Comparison of ENCODE assay signal across 30 cellular contexts in genomic region chr3:46408853-46409252, GRCh38. TPM values are rescaled to one million over a fixed set of nuclear protein-coding genes. Genes with fewer than 3 reads are reported as not detected.
DNase-seq lines count a peak whose midpoint lies in the region; ATAC-seq and TF ChIP-seq lines count a peak whose summit lies in the region.
"Had no signal": no experiment of that assay in that cellular context is flagged by ENCODE, and none has a peak within 500 bp of the region (broad histone marks: within the 10 kb centered on the region; RNA-seq: fewer than 3 reads in every experiment).

No MANE protein-coding gene starts in this region.

- H3K4me3 Mint-ChIP-seq in activated CD8-positive, alpha-beta T cell treated with anti-CD3 and anti-CD28 coated beads, Interleukin-2, amount 10 ng/mL, durations not matched to agents 7 days and 5 days, result peak overlapping the region; percentile 87
- H3K4me3 Mint-ChIP-seq in activated CD8-positive, alpha-beta T cell treated with anti-CD3 and anti-CD28 coated beads for 36 hours, result no peak overlapping the region

- H2AFZ ChIP-seq in PC-3 (ENCODE audit: low read length), result no peak overlapping the region

- no peak for DNase-seq in activated CD8-positive, alpha-beta T cell treated with anti-CD3 and anti-CD28 coated beads, Interleukin-2, amount 10 ng/mL, durations not matched to agents 7 days and 5 days
- DNase-seq in activated CD8-positive, alpha-beta T cell treated with anti-CD3 and anti-CD28 coated beads for 36 hours, result no peak
- DNase-seq in PC-3 (no peak), islet precursor cell (peak; percentile 33), aorta (no peak), ascending aorta (ENCODE audit: low spot score in 2 of 2) (no peak)
- DNase-seq: activated CD4-positive, alpha-beta memory T cell treated with anti-CD3 and anti-CD28 coated beads, Interleukin-2, amount 10 ng/mL, durations not matched to agents 7 days and 5 days; amygdala; CD8-positive, alpha-beta T cell; hippocampal formation; left colon; mesendoderm; MM.1S; NCI-H2081 treated with DMSO at 0.1 percent for 48 hours; NCI-H226; NCI-H69; SJCRH30; stomach; T-cell; tibial artery had no signal

- no peaks in the 10 kb centered on the region for H3K27me3 ChIP-seq in PC-3 (ENCODE audit: low read length)
- no peaks in the 10 kb centered on the region for H3K27me3 ChIP-seq in skeletal muscle satellite cell (ENCODE audit: control insufficient read depth, insufficient read depth, low read length)
- H3K27me3 ChIP-seq in aorta (ENCODE audit: control insufficient read depth in 1 of 2, insufficient read depth in 2 of 2, low read length in 1 of 2), result no peaks in the 10 kb centered on the region
- no peaks in the 10 kb centered on the region for H3K27me3 ChIP-seq in ascending aorta
- H3K27me3 ChIP-seq: cardiac muscle cell, SJCRH30, stomach had no signal

- H3K79me2 ChIP-seq in PC-3 (ENCODE audit: low read length), result no peaks in the 10 kb centered on the region

- CTCF ChIA-PET in activated CD8-positive, alpha-beta T cell treated with anti-CD3 and anti-CD28 coated beads, Interleukin-2, amount 10 ng/mL, durations not matched to agents 7 days and 5 days (lab: Charles Lee), result interaction anchor here (0.7 to 2.8 kb wide), 11 partner anchors 9 to 150 kb away, joined by 3 to 17 read pairs (median 4); partner anchors contain the start of gene CCR5
- CTCF ChIA-PET in activated CD8-positive, alpha-beta T cell treated with anti-CD3 and anti-CD28 coated beads for 36 hours (lab: Charles Lee), result interaction anchor here (1.2 to 1.9 kb wide), 4 partner anchors 80 to 149 kb away, joined by 3 to 6 read pairs (median 4); no protein-coding TSS in a partner anchor
- CTCF ChIA-PET in PC-3 (lab: Charles Lee), result no interaction called here

- H3K9ac ChIP-seq in PC-3 (ENCODE audit: low read length) (no peak overlapping the region), skeletal muscle satellite cell (ENCODE audit: low read depth, low read length) (no peak overlapping the region)

- POLR2A ChIA-PET in activated CD8-positive, alpha-beta T cell treated with anti-CD3 and anti-CD28 coated beads, Interleukin-2, amount 10 ng/mL, durations not matched to agents 7 days and 5 days (lab: Charles Lee), result interaction anchor here (1.6 kb wide), 1 partner anchor 25 kb away, joined by 6 read pairs; no protein-coding TSS in a partner anchor
- POLR2A ChIA-PET in activated CD8-positive, alpha-beta T cell treated with anti-CD3 and anti-CD28 coated beads for 36 hours (lab: Charles Lee), result no interaction called here
- POLR2A ChIA-PET in PC-3 (lab: Charles Lee; ENCODE audit: unreplicated experiment), result interaction anchor here (0.6 kb wide), 1 partner anchor 130 kb away, joined by 3 read pairs; no protein-coding TSS in a partner anchor

- no peaks in the 10 kb centered on the region for H3K9me2 ChIP-seq in PC-3 (replicated peaks; ENCODE audit: low read length)

- 96 to 97% methylated on average over 7 of the region's 7 CpGs for WGBS in aorta, 2 donors

- H3K36me3 ChIP-seq in PC-3 (ENCODE audit: low read depth, low read length) (no peaks in the 10 kb centered on the region), skeletal muscle satellite cell (ENCODE audit: insufficient read depth, low read length) (no peaks in the 10 kb centered on the region), aorta (ENCODE audit: control insufficient read depth in 1 of 2, insufficient read depth in 2 of 2, low read length in 1 of 2) (no peaks in the 10 kb centered on the region), ascending aorta (no peaks in the 10 kb centered on the region)
- H3K36me3 ChIP-seq: cardiac muscle cell, HAP-1, SJCRH30, tibial artery had no signal

- no peaks in the 10 kb centered on the region for H3K9me3 Mint-ChIP-seq in activated CD8-positive, alpha-beta T cell treated with anti-CD3 and anti-CD28 coated beads, Interleukin-2, amount 10 ng/mL, durations not matched to agents 7 days and 5 days (ENCODE audit: insufficient read depth)
- H3K9me3 Mint-ChIP-seq in activated CD8-positive, alpha-beta T cell treated with anti-CD3 and anti-CD28 coated beads for 36 hours, result no peaks in the 10 kb centered on the region
- H3K9me3 Mint-ChIP-seq: activated CD4-positive, alpha-beta memory T cell treated with anti-CD3 and anti-CD28 coated beads, Interleukin-2, amount 10 ng/mL, durations not matched to agents 7 days and 5 days; CD8-positive, alpha-beta T cell; IgD-negative memory B cell; T-cell had no signal

- no peaks in the 10 kb centered on the region for H3F3A ChIP-seq in PC-3 (ENCODE audit: low read length, unreplicated experiment)

- peaks cover 48% of the 10 kb centered on the region for H3K4me1 Mint-ChIP-seq in activated CD8-positive, alpha-beta T cell treated with anti-CD3 and anti-CD28 coated beads, Interleukin-2, amount 10 ng/mL, durations not matched to agents 7 days and 5 days (ENCODE audit: low read depth)
- peaks cover 36% of the 10 kb centered on the region for H3K4me1 Mint-ChIP-seq in activated CD8-positive, alpha-beta T cell treated with anti-CD3 and anti-CD28 coated beads for 36 hours (ENCODE audit: low read depth)

- H3K36me3 Mint-ChIP-seq in activated CD8-positive, alpha-beta T cell treated with anti-CD3 and anti-CD28 coated beads, Interleukin-2, amount 10 ng/mL, durations not matched to agents 7 days and 5 days (ENCODE audit: low read depth), result peaks cover 27% of the 10 kb centered on the region
- no peaks in the 10 kb centered on the region for H3K36me3 Mint-ChIP-seq in activated CD8-positive, alpha-beta T cell treated with anti-CD3 and anti-CD28 coated beads for 36 hours (ENCODE audit: low read depth)
- H3K36me3 Mint-ChIP-seq: T-cell had no signal

- H3K27me3 Mint-ChIP-seq in activated CD8-positive, alpha-beta T cell treated with anti-CD3 and anti-CD28 coated beads, Interleukin-2, amount 10 ng/mL, durations not matched to agents 7 days and 5 days (ENCODE audit: low read depth), result peaks cover 2% of the 10 kb centered on the region
- no peaks in the 10 kb centered on the region for H3K27me3 Mint-ChIP-seq in activated CD8-positive, alpha-beta T cell treated with anti-CD3 and anti-CD28 coated beads for 36 hours
- H3K27me3 Mint-ChIP-seq: T-cell had no signal

- no peaks in the 10 kb centered on the region for H4K20me1 ChIP-seq in PC-3 (ENCODE audit: low read length)

- H3K9me3 ChIP-seq in PC-3 (ENCODE audit: low read length) (no peaks in the 10 kb centered on the region), skeletal muscle satellite cell (replicated peaks; ENCODE audit: low read length) (no peaks in the 10 kb centered on the region), aorta (ENCODE audit: control insufficient read depth, low read length) (no peaks in the 10 kb centered on the region), ascending aorta (no peaks in the 10 kb centered on the region)
- H3K9me3 ChIP-seq: HAP-1, SJCRH30, stomach, tibial artery had no signal

- H3K27ac ChIP-seq in PC-3 (ENCODE audit: low read length) (no peak overlapping the region), aorta (ENCODE audit: low read depth in 1 of 2, low read length in 2 of 2) (no peak overlapping the region), ascending aorta (no peak overlapping the region)
- H3K27ac ChIP-seq: cardiac muscle cell, SJCRH30, tibial artery had no signal

- H3K4me2 ChIP-seq in PC-3 (ENCODE audit: low read length) (peak overlapping the region; percentile 86), skeletal muscle satellite cell (ENCODE audit: low read length) (peak overlapping the region; percentile 75)

- H3K4me1 ChIP-seq in PC-3 (ENCODE audit: insufficient read depth, low read length) (peaks cover 48% of the 10 kb centered on the region), skeletal muscle satellite cell (ENCODE audit: control insufficient read depth, insufficient read depth, low read length) (peaks cover 35% of the 10 kb centered on the region), aorta (ENCODE audit: control insufficient read depth in 1 of 2, insufficient read depth in 2 of 2, low read length in 2 of 2) (no peaks in the 10 kb centered on the region), ascending aorta (peaks cover 0 to 2% of the 10 kb centered on the region in 2 donors)
- H3K4me1 ChIP-seq: HAP-1 had no signal

- H3K4me3 ChIP-seq in PC-3 (ENCODE audit: low read length) (peak overlapping the region; percentile 63; the same call in 1 of the 2 replicates), skeletal muscle satellite cell (ENCODE audit: low read length) (no peak overlapping the region), aorta (ENCODE audit: low read length in 2 of 2) (no peak overlapping the region), ascending aorta (no peak overlapping the region)
- H3K4me3 ChIP-seq: cardiac muscle cell, HAP-1, SJCRH30, skin epidermis, stomach, tibial artery had no signal

- no peak for TF ChIP-seq CTCF in activated CD8-positive, alpha-beta T cell treated with anti-CD3 and anti-CD28 coated beads for 36 hours (IDR thresholded peaks at IDR 0.05)
- TF ChIP-seq CTCF in PC-3 (conservative IDR thresholded peaks at IDR 0.05; ENCODE audit: low read depth, low read length), result no peak
- no peak for TF ChIP-seq CTCF in ascending aorta (IDR thresholded peaks at IDR 0.05)

- intact Hi-C loops in activated CD8-positive, alpha-beta T cell treated with anti-CD3 and anti-CD28 coated beads for 36 hours (cut with micrococcal nuclease), result no loop called here
- intact Hi-C loops in PC-3 (cut with micrococcal nuclease), result loop anchor here (5.0 kb wide), 1 partner anchor 283 kb away; the partner anchor contains the start of gene ALS2CL
- intact Hi-C loops in aorta (cut with DNase I), result no loop called here
- intact Hi-C loops in ascending aorta (cut with DNase I), result no loop called here

- H3K27ac Mint-ChIP-seq in activated CD8-positive, alpha-beta T cell treated with anti-CD3 and anti-CD28 coated beads, Interleukin-2, amount 10 ng/mL, durations not matched to agents 7 days and 5 days, result peak overlapping the region; percentile 14
- H3K27ac Mint-ChIP-seq in activated CD8-positive, alpha-beta T cell treated with anti-CD3 and anti-CD28 coated beads for 36 hours, result no peak overlapping the region
- H3K27ac Mint-ChIP-seq: activated CD4-positive, alpha-beta memory T cell treated with anti-CD3 and anti-CD28 coated beads, Interleukin-2, amount 10 ng/mL, durations not matched to agents 7 days and 5 days; IgD-negative memory B cell had no signal

- BruUV-seq in PC-3 (replicated peaks; lab: Mats Ljungman, UMichigan), result no TSS peak

- ATAC-seq in activated CD8-positive, alpha-beta T cell treated with anti-CD3 and anti-CD28 coated beads, Interleukin-2, amount 10 ng/mL, durations not matched to agents 7 days and 5 days, result no peak
- ATAC-seq in activated CD8-positive, alpha-beta T cell treated with anti-CD3 and anti-CD28 coated beads for 36 hours, result no peak
- no peak for ATAC-seq in PC-3
- no peak for ATAC-seq in aorta (ENCODE audit: low FRiP score)
- no peak for ATAC-seq in HG02970 (IDR thresholded peaks at IDR 0.05; ENCODE audit: low FRiP score, unreplicated experiment)
- ATAC-seq: activated CD4-positive, CD25-positive, alpha-beta regulatory T cell treated with anti-CD3 and anti-CD28 coated beads, Interleukin-2, amount 50 U/mL, for 24 hours; CD8-positive, alpha-beta T cell; left colon; T-cell had no signal

RNA-seq across cellular contexts. Expression of gene CCRL2, which starts 1.8 kb away (rescaled TPM):
- 10 to 100 TPM; 10.1 to 11.2 TPM for total RNA-seq in activated CD8-positive, alpha-beta T cell treated with anti-CD3 and anti-CD28 coated beads, Interleukin-2, amount 10 ng/mL, durations not matched to agents 7 days and 5 days
- total RNA-seq in activated CD8-positive, alpha-beta T cell treated with anti-CD3 and anti-CD28 coated beads for 36 hours, result 1 to 10 TPM; 2.8 TPM
- total RNA-seq in PC-3 (2014; rRNA removed), result 5.5 and 6.0 TPM in 2 replicates
- 0.22 TPM in 1 of 2 replicates, not detected in the other for total RNA-seq in skeletal muscle satellite cell (2012; rRNA removed)
- total RNA-seq in aorta, result 1 to 10 TPM; 3.1 to 5.1 TPM
- 1 to 10 TPM in 1 of 2 donors, under 1 TPM in 1; 0.59 to 1.8 TPM for polyA plus RNA-seq in aorta
- total RNA-seq in ascending aorta, result not detected
- total RNA-seq: A172, SJCRH30 had no signal

RNA-seq across cellular contexts. Expression of gene CCR5, which starts 38.1 kb away (rescaled TPM):
- 10 to 100 TPM; 38.4 to 38.8 TPM for total RNA-seq in activated CD8-positive, alpha-beta T cell treated with anti-CD3 and anti-CD28 coated beads, Interleukin-2, amount 10 ng/mL, durations not matched to agents 7 days and 5 days
- total RNA-seq in activated CD8-positive, alpha-beta T cell treated with anti-CD3 and anti-CD28 coated beads for 36 hours, result 1 to 10 TPM; 1.7 to 2.2 TPM
- not detected in 2 replicates for total RNA-seq in PC-3 (2014; rRNA removed)
- not detected in 2 replicates for total RNA-seq in skeletal muscle satellite cell (2012; rRNA removed)
- 1 to 10 TPM; 4.1 to 5.7 TPM for total RNA-seq in aorta
- 1 to 10 TPM in 1 of 2 donors, under 1 TPM in 1; 0.05 to 2.1 TPM for polyA plus RNA-seq in aorta
- not detected for total RNA-seq in ascending aorta
- total RNA-seq: A172, cardiac muscle cell, RPMI7951, SJCRH30 had no signal
- polyA plus RNA-seq: cardiac muscle cell, IgD-negative memory B cell had no signal

RNA-seq across cellular contexts. Expression of gene CCR2, which starts 54.9 kb away (rescaled TPM):
- 10 to 100 TPM; 70.8 to 70.9 TPM for total RNA-seq in activated CD8-positive, alpha-beta T cell treated with anti-CD3 and anti-CD28 coated beads, Interleukin-2, amount 10 ng/mL, durations not matched to agents 7 days and 5 days
- under 1 TPM; 0.81 to 0.83 TPM for total RNA-seq in activated CD8-positive, alpha-beta T cell treated with anti-CD3 and anti-CD28 coated beads for 36 hours
- total RNA-seq in PC-3 (2014; rRNA removed), result not detected in 2 replicates
- total RNA-seq in skeletal muscle satellite cell (2012; rRNA removed), result not detected in 2 replicates
- total RNA-seq in aorta, result 1 to 10 TPM; 2.8 to 6.2 TPM
- under 1 TPM in 1 of 2 donors, not detected in 1; 0.18 TPM for polyA plus RNA-seq in aorta
- total RNA-seq in ascending aorta, result 0.11 TPM
- total RNA-seq: A172, cardiac muscle cell, G401, RPMI7951, SJCRH30 had no signal
- polyA plus RNA-seq: cardiac muscle cell had no signal

RNA-seq across cellular contexts. Expression of gene LTF, which starts 55.9 kb away (rescaled TPM):
- not detected for total RNA-seq in activated CD8-positive, alpha-beta T cell treated with anti-CD3 and anti-CD28 coated beads, Interleukin-2, amount 10 ng/mL, durations not matched to agents 7 days and 5 days
- not detected for total RNA-seq in activated CD8-positive, alpha-beta T cell treated with anti-CD3 and anti-CD28 coated beads for 36 hours
- not detected in 2 replicates for total RNA-seq in PC-3 (2014; rRNA removed)
- not detected in 2 replicates for total RNA-seq in skeletal muscle satellite cell (2012; rRNA removed)
- total RNA-seq in aorta, result 1 to 10 TPM; 3.2 to 5.5 TPM
- polyA plus RNA-seq in aorta, result under 1 TPM; 0.13 to 0.59 TPM
- 1.4 TPM for total RNA-seq in ascending aorta
- total RNA-seq: A172; activated CD4-positive, alpha-beta memory T cell treated with anti-CD3 and anti-CD28 coated beads, Interleukin-2, amount 10 ng/mL, durations not matched to agents 7 days and 5 days; cardiac muscle cell; CD8-positive, alpha-beta T cell; G401; SJCRH30 had no signal
- polyA plus RNA-seq: cardiac muscle cell, IgD-negative memory B cell had no signal

Comparison
In these comparisons a context has a peak if more than half of its experiments do, and no peak if none do; other contexts are left out.
1. RNA of gene CCR5, which starts 38.1 kb away (total RNA-seq): 38.4 to 38.8 TPM in activated CD8-positive, alpha-beta T cell treated with anti-CD3 and anti-CD28 coated beads, Interleukin-2, amount 10 ng/mL, durations not matched to agents 7 days and 5 days; 4.1 to 5.7 TPM in aorta, 1.7 to 2.2 TPM in activated CD8-positive, alpha-beta T cell treated with anti-CD3 and anti-CD28 coated beads for 36 hours, not detected in PC-3 and not detected in ascending aorta (single experiment); every median in the first group is over 4 times any median in the second.